ENCODE assay signal across 9 cellular contexts in the genomic region with DNA sequence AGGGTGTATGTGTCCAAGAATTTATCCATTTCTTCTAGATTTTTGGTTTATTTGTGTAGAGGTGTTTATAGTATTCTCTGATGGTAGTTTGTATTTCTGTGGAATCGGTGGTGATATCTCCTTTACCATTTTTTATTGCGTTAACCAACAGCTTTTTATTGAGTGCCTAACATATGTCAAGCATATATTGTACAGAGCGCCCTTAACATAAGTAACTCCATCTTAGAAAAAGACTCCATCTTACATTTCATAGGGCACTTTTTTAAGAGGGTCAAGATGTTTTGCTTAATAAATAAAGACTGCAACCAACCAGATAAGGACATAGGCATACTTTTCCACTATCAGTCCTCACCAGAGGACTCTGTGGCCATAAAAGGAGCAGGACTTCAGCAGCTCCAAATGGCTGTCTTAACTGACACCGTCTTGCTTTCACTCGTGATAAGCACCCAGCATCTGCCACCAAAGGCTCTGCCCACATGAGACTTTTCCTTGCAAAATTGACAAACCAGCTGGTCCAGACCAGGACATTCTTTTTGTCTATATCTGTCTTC.
"Had no signal": no experiment of that assay in that cellular context is flagged by ENCODE, and none has a peak within 500 bp of the region (broad histone marks: within the 10 kb centered on the region; RNA-seq: fewer than 3 reads in every experiment).

No MANE protein-coding gene starts in this region.

- ATAC-seq: HCT116 had no signal

- DNase-seq: GM23248, GOT3, H7, HFFc6, IMR-90, KBM-7 had no signal

- H3K36me3 ChIP-seq: HAP-1 had no signal

- H3K4me1 ChIP-seq: HAP-1 had no signal

- H3K27ac ChIP-seq: GM23248 had no signal

- H2AFZ ChIP-seq: GM23248 had no signal

- H3K4me3 ChIP-seq: GM23248, HAP-1 had no signal

- H3K9me3 ChIP-seq: HAP-1 had no signal

- H3K9ac ChIP-seq: GM23248 had no signal

- FAIRE-seq: HTR-8/SVneo had no signal
